In genomic region chr2:6942848-6943247, GRCh38 we compare ENCODE assay signal across 13 cellular contexts.
"Had no signal": no experiment of that assay in that cellular context is flagged by ENCODE, and none has a peak within 500 bp of the region (broad histone marks: within the 10 kb centered on the region; RNA-seq: fewer than 3 reads in every experiment).

No MANE protein-coding gene starts in this region.

- H3K4me3 Mint-ChIP-seq: activated CD4-positive, alpha-beta memory T cell treated with anti-CD3 and anti-CD28 coated beads, Interleukin-2, amount 10 ng/mL, durations not matched to agents 7 days and 5 days; endodermal cell had no signal

- ATAC-seq: activated CD4-positive, CD25-positive, alpha-beta regulatory T cell treated with anti-CD3 and anti-CD28 coated beads, Interleukin-2, amount 50 U/mL, for 24 hours; right cardiac atrium had no signal

- H3K4me2 ChIP-seq: smooth muscle cell had no signal

- H3K36me3 ChIP-seq: suprapubic skin, upper lobe of right lung had no signal

- H3K27ac ChIP-seq: suprapubic skin, upper lobe of right lung had no signal

- DNase-seq: activated CD4-positive, alpha-beta memory T cell treated with anti-CD3 and anti-CD28 coated beads, Interleukin-2, amount 10 ng/mL, durations not matched to agents 7 days and 5 days; activated CD8-positive, alpha-beta memory T cell treated with anti-CD3 and anti-CD28 coated beads, Interleukin-2, amount 50 U/mL, for 48 hours; activated effector memory CD4-positive, alpha-beta T cell treated with anti-CD3 and anti-CD28 coated beads, Interleukin-2, amount 50 U/mL, for 16 hours; endodermal cell; hypothalamus; kidney glomerular epithelial cell; right cardiac atrium; SHP77 treated with DMSO at 0.1 percent for 48 hours; stimulated activated naive CD4-positive, alpha-beta T cell; upper lobe of right lung had no signal

- H3K27ac Mint-ChIP-seq: activated CD4-positive, alpha-beta memory T cell treated with anti-CD3 and anti-CD28 coated beads, Interleukin-2, amount 10 ng/mL, durations not matched to agents 7 days and 5 days; endodermal cell had no signal

- H3K27me3 Mint-ChIP-seq: activated CD4-positive, alpha-beta memory T cell treated with anti-CD3 and anti-CD28 coated beads, Interleukin-2, amount 10 ng/mL, durations not matched to agents 7 days and 5 days had no signal

- H3K9me3 Mint-ChIP-seq: activated CD4-positive, alpha-beta memory T cell treated with anti-CD3 and anti-CD28 coated beads, Interleukin-2, amount 10 ng/mL, durations not matched to agents 7 days and 5 days; endodermal cell had no signal

- H3K4me1 ChIP-seq: suprapubic skin, upper lobe of right lung had no signal

- H3K27me3 ChIP-seq: suprapubic skin, upper lobe of right lung had no signal

- H3K9me3 ChIP-seq: suprapubic skin, upper lobe of right lung had no signal

- H3K4me3 ChIP-seq: smooth muscle cell, suprapubic skin, upper lobe of right lung had no signal
